Comparison of ENCODE assay signal across 20 cellular contexts in genomic region chr12:4151362-4152121, GRCh38.
DNase-seq lines count a peak whose midpoint lies in the region; ATAC-seq, FAIRE-seq and TF ChIP-seq lines count a peak whose summit lies in the region.
"Had no signal": no experiment of that assay in that cellular context is flagged by ENCODE, and none has a peak within 500 bp of the region (broad histone marks: within the 10 kb centered on the region; RNA-seq: fewer than 3 reads in every experiment).

No MANE protein-coding gene starts in this region.

- H3K36me3 Mint-ChIP-seq in activated naive CD4-positive, alpha-beta T cell treated with anti-CD3 and anti-CD28 coated beads for 36 hours (ENCODE audit: low read depth), result peaks cover 5% of the 10 kb centered on the region
- peaks cover 7% of the 10 kb centered on the region in 2 donors for H3K36me3 Mint-ChIP-seq in stimulated activated naive B cell treated with anti-CD40 and anti-IgM and Interleukin-4, amounts not matched to agents 10 μg/mL and 1 μg/mL and 100 μg/mL, for 72 hours

- peaks cover 3% of the 10 kb centered on the region for H3K9me3 Mint-ChIP-seq in activated naive CD4-positive, alpha-beta T cell treated with anti-CD3 and anti-CD28 coated beads for 36 hours
- H3K9me3 Mint-ChIP-seq in stimulated activated naive B cell treated with anti-CD40 and anti-IgM and Interleukin-4, amounts not matched to agents 10 μg/mL and 1 μg/mL and 100 μg/mL, for 72 hours, result peaks cover 4 to 6% of the 10 kb centered on the region in 2 donors
- H3K9me3 Mint-ChIP-seq: neural crest cell, type B pancreatic cell had no signal

- no TSS peak for BruUV-seq in K562 (replicated peaks; lab: Mats Ljungman, UMichigan)

- H3K4me3 Mint-ChIP-seq in activated naive CD4-positive, alpha-beta T cell treated with anti-CD3 and anti-CD28 coated beads for 36 hours, result no peak overlapping the region
- peak overlapping the region; percentile 20 to 60 for H3K4me3 Mint-ChIP-seq in stimulated activated naive B cell treated with anti-CD40 and anti-IgM and Interleukin-4, amounts not matched to agents 10 μg/mL and 1 μg/mL and 100 μg/mL, for 72 hours
- H3K4me3 Mint-ChIP-seq: neural crest cell, type B pancreatic cell had no signal

- peaks cover 87% of the 10 kb centered on the region for H3K4me1 Mint-ChIP-seq in activated naive CD4-positive, alpha-beta T cell treated with anti-CD3 and anti-CD28 coated beads for 36 hours (ENCODE audit: low read depth)
- H3K4me1 Mint-ChIP-seq in stimulated activated naive B cell treated with anti-CD40 and anti-IgM and Interleukin-4, amounts not matched to agents 10 μg/mL and 1 μg/mL and 100 μg/mL, for 72 hours, result peaks cover 76 to 93% of the 10 kb centered on the region in 2 donors
- H3K4me1 Mint-ChIP-seq: neural crest cell had no signal

- H4K20me1 ChIP-seq in K562 (replicated peaks; ENCODE audit: control insufficient read depth, insufficient read depth, low read length) (no peaks in the 10 kb centered on the region), smooth muscle cell (ENCODE audit: low read depth) (no peaks in the 10 kb centered on the region)

- H3K36me3 ChIP-seq in K562 (ENCODE audit: control insufficient read depth, insufficient read depth, low read length) (no peaks in the 10 kb centered on the region), small intestine (ENCODE audit: control insufficient read depth in 2 of 2, insufficient read depth in 2 of 2, low read length in 2 of 2) (no peaks in the 10 kb centered on the region), smooth muscle cell (ENCODE audit: low read depth) (no peaks in the 10 kb centered on the region)
- H3K36me3 ChIP-seq: MG63, spleen had no signal

- no peaks in the 10 kb centered on the region for H3K79me2 ChIP-seq in K562 (ENCODE audit: control insufficient read depth, insufficient read depth, low read length)
- no peaks in the 10 kb centered on the region for H3K79me2 ChIP-seq in smooth muscle cell (ENCODE audit: low read depth)

- H3K27me3 ChIP-seq in K562 (ENCODE audit: control insufficient read depth in 2 of 2, insufficient read depth in 2 of 2, low read length in 2 of 2) (no peaks in the 10 kb centered on the region), small intestine (ENCODE audit: control insufficient read depth in 2 of 2, insufficient read depth in 2 of 2, low read length in 2 of 2) (no peaks in the 10 kb centered on the region), smooth muscle cell (ENCODE audit: low read depth) (peaks cover 9% of the 10 kb centered on the region)
- H3K27me3 ChIP-seq: MG63, spleen had no signal

- in situ Hi-C loops in K562 (cut with MboI), result no loop called here

- H3K27ac ChIP-seq in K562 (ENCODE audit: extremely low read depth, low read depth, low read length) (peak overlapping the region; percentile 19; the same call in 1 of the 3 replicates), small intestine (ENCODE audit: low read depth in 1 of 2, low read length in 1 of 2) (no peak overlapping the region), smooth muscle cell (ENCODE audit: low read depth) (no peak overlapping the region)
- H3K27ac ChIP-seq: GM23248, VCaP had no signal

- intact Hi-C loops in activated naive CD4-positive, alpha-beta T cell treated with anti-CD3 and anti-CD28 coated beads for 36 hours (cut with micrococcal nuclease), result loop anchor here (1.0 to 5.0 kb wide), 2 partner anchors 9 to 89 kb away; no protein-coding TSS in a partner anchor
- intact Hi-C loops in K562 (cut with micrococcal nuclease), result loop anchor here (2.0 kb wide), 1 partner anchor 125 kb away; no protein-coding TSS in a partner anchor

- H2AFZ ChIP-seq in K562 (ENCODE audit: low read depth, low read length) (0 out of 2 replicates have a peak overlapping the region, but pooled peaks have one; percentile 86), smooth muscle cell (ENCODE audit: low read depth) (no peak overlapping the region)
- H2AFZ ChIP-seq: GM23248 had no signal

- H3K4me1 ChIP-seq in K562 (replicated peaks in 1 of 2; ENCODE audit: control insufficient read depth in 2 of 2, insufficient read depth in 2 of 2, low read length in 2 of 2), result peaks cover 13 to 29% of the 10 kb centered on the region in 2 experiments; a peak in 3 of 5 replicates
- peaks cover 3% of the 10 kb centered on the region in 2 donors for H3K4me1 ChIP-seq in small intestine (ENCODE audit: control insufficient read depth in 2 of 2, insufficient read depth in 1 of 2, low read depth in 1 of 2, low read length in 1 of 2)
- H3K4me1 ChIP-seq in smooth muscle cell (ENCODE audit: low read depth), result no peaks in the 10 kb centered on the region

- H3K4me3 ChIP-seq in K562, result no peak overlapping the region
- H3K4me3 ChIP-seq in small intestine (ENCODE audit: low read depth in 1 of 2, low read length in 2 of 2), result no peak overlapping the region
- no peak overlapping the region for H3K4me3 ChIP-seq in smooth muscle cell
- H3K4me3 ChIP-seq: GM23248, MG63, spleen had no signal

- 49% methylated on average over 3 of the region's 4 CpGs for WGBS in K562 (ENCODE audit: insufficient coverage, low coverage, missing lambda C conversion rate)
- WGBS in small intestine, 3 donors, result 76 to 88% (median 77%) methylated on average over 4 of the region's 4 CpGs
- 93% methylated on average over 4 of the region's 4 CpGs for WGBS in smooth muscle cell (ENCODE audit: low lambda C conversion rate)

- no peak for TF ChIP-seq RAD21 in K562 (CRISPR knock-in tag; conservative IDR thresholded peaks at IDR 0.05 in 1 of 2, IDR thresholded peaks at IDR 0.05 in 1 of 2)

- H3K27me3 Mint-ChIP-seq in activated naive CD4-positive, alpha-beta T cell treated with anti-CD3 and anti-CD28 coated beads for 36 hours (ENCODE audit: low read depth), result no peaks in the 10 kb centered on the region
- H3K27me3 Mint-ChIP-seq in stimulated activated naive B cell treated with anti-CD40 and anti-IgM and Interleukin-4, amounts not matched to agents 10 μg/mL and 1 μg/mL and 100 μg/mL, for 72 hours, result no peaks in the 10 kb centered on the region

- peak; percentile 6 for DNase-seq in activated naive CD4-positive, alpha-beta T cell treated with anti-CD3 and anti-CD28 coated beads for 36 hours
- DNase-seq in activated naive CD4-positive, alpha-beta T cell (lab: John Stamatoyannopoulos, UW), result no peak
- peak; percentile 94 for DNase-seq in RPMI8226
- no peak for DNase-seq in K562 (ENCODE audit: extremely low read depth in 1 of 4, low spot score in 3 of 4)
- no peak for DNase-seq in stimulated activated naive B cell treated with anti-CD40 and anti-IgM and Interleukin-4, amounts not matched to agents 10 μg/mL and 1 μg/mL and 100 μg/mL, for 72 hours
- DNase-seq in NOMO-1 treated with DMSO at 0.1 percent for 48 hours (lab: John Stamatoyannopoulos, UW; ENCODE audit: unreplicated experiment), result no peak
- no peak for DNase-seq in small intestine
- no peak for DNase-seq in smooth muscle cell (lab: John Stamatoyannopoulos, UW; ENCODE audit: unreplicated experiment)
- DNase-seq: dermis blood vessel endothelial cell, DMS79, GM23248, kidney glomerular epithelial cell, MG63, NCI-H187, NCI-H226, spleen had no signal

- POLR2A ChIA-PET in K562 (lab: Yijun Ruan, JAX), result no interaction called here

- no peak for ATAC-seq in K562
- ATAC-seq in stimulated activated naive B cell treated with anti-CD40 and anti-IgM and Interleukin-4, amounts not matched to agents 10 μg/mL and 1 μg/mL and 100 μg/mL, for 72 hours (replicated peaks), result no peak

- CTCF ChIA-PET in activated naive CD4-positive, alpha-beta T cell treated with anti-CD3 and anti-CD28 coated beads for 36 hours (lab: Charles Lee), result interaction anchor here (0.5 to 6.8 kb wide), 7 partner anchors 9 to 150 kb away, joined by 3 to 29 read pairs (median 4); no protein-coding TSS in a partner anchor
- CTCF ChIA-PET in K562 (lab: Yijun Ruan, JAX; ENCODE audit: low intra/inter-chr PET ratio), result no interaction called here

- no peaks in the 10 kb centered on the region for H3F3A ChIP-seq in smooth muscle cell (ENCODE audit: low read depth)

- TF ChIP-seq EP300 in K562 (IDR thresholded peaks at IDR 0.05; ENCODE audit: low read length), result no peak

- H3K9ac ChIP-seq in K562 (ENCODE audit: insufficient read depth in 1 of 2, low read depth in 2 of 2, low read length in 2 of 2), result no peak overlapping the region
- H3K9ac ChIP-seq in smooth muscle cell (ENCODE audit: low read depth), result no peak overlapping the region
- H3K9ac ChIP-seq: GM23248 had no signal

- no peaks in the 10 kb centered on the region for H3K9me1 ChIP-seq in K562 (ENCODE audit: control insufficient read depth, insufficient read depth, low read length)

- no peaks in the 10 kb centered on the region for H3K9me3 ChIP-seq in K562 (replicated peaks; ENCODE audit: control insufficient read depth, insufficient read depth, low read depth, low read length)
- H3K9me3 ChIP-seq in small intestine (ENCODE audit: control insufficient read depth, low read depth), result no peaks in the 10 kb centered on the region
- H3K9me3 ChIP-seq in smooth muscle cell (replicated peaks; ENCODE audit: low read depth), result no peaks in the 10 kb centered on the region
- H3K9me3 ChIP-seq: MG63, spleen had no signal

- H3K4me2 ChIP-seq in K562 (ENCODE audit: insufficient read depth, low read length), result no peak overlapping the region
- no peak overlapping the region for H3K4me2 ChIP-seq in smooth muscle cell

- peak overlapping the region; percentile 98 for H3K27ac Mint-ChIP-seq in activated naive CD4-positive, alpha-beta T cell treated with anti-CD3 and anti-CD28 coated beads for 36 hours
- H3K27ac Mint-ChIP-seq in stimulated activated naive B cell treated with anti-CD40 and anti-IgM and Interleukin-4, amounts not matched to agents 10 μg/mL and 1 μg/mL and 100 μg/mL, for 72 hours, result peak overlapping the region; percentile 80
- H3K27ac Mint-ChIP-seq: type B pancreatic cell had no signal

- TF ChIP-seq CTCF in K562 (IDR thresholded peaks at IDR 0.05 in 2 of 3, conservative IDR thresholded peaks at IDR 0.05 in 1 of 3; ENCODE audit: insufficient read depth in 2 of 3, low read depth in 1 of 3, low read length in 3 of 3), result no peak
- TF ChIP-seq CTCF in smooth muscle cell (IDR thresholded peaks at IDR 0.05; ENCODE audit: borderline replicate concordance, insufficient read depth, poor library complexity, severe bottlenecking), result no peak

- FAIRE-seq in K562 (lab: Jason Lieb, UNC) (no peak), small intestine (lab: Jason Lieb, UNC) (no peak)
- FAIRE-seq: frontal cortex had no signal

- no peak for TF ChIP-seq POLR2A in K562 (conservative IDR thresholded peaks at IDR 0.05)

TF ChIP-seq in K562, 482 proteins besides CTCF, POLR2A, EP300 and RAD21 (continues in another document):
- TF ChIP-seq ZNF282 (CRISPR knock-in tag; IDR thresholded peaks at IDR 0.05), result no peak
- TF ChIP-seq, protein P1, sequence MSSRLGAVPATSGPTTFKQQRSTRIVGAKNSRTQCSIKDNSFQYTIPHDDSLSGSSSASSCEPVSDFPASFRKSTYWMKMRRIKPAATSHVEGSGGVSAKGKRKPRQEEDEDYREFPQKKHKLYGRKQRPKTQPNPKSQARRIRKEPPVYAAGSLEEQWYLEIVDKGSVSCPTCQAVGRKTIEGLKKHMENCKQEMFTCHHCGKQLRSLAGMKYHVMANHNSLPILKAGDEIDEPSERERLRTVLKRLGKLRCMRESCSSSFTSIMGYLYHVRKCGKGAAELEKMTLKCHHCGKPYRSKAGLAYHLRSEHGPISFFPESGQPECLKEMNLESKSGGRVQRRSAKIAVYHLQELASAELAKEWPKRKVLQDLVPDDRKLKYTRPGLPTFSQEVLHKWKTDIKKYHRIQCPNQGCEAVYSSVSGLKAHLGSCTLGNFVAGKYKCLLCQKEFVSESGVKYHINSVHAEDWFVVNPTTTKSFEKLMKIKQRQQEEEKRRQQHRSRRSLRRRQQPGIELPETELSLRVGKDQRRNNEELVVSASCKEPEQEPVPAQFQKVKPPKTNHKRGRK (tag; IDR thresholded peaks at IDR 0.05), result peak; percentile 86

Comparison
In these comparisons a context has a peak if more than half of its experiments do, and no peak if none do; other contexts are left out.
1. DNase-seq: peak in activated naive CD4-positive, alpha-beta T cell treated with anti-CD3 and anti-CD28 coated beads for 36 hours (single experiment) and RPMI8226 (single experiment); none in activated naive CD4-positive, alpha-beta T cell (0 of 4), K562 (0 of 4), stimulated activated naive B cell treated with anti-CD40 and anti-IgM and Interleukin-4, amounts not matched to agents 10 μg/mL and 1 μg/mL and 100 μg/mL, for 72 hours (single experiment), NOMO-1 treated with DMSO at 0.1 percent for 48 hours (single experiment), small intestine (single experiment) and smooth muscle cell (single experiment).